In genomic region chr4:184879251-184879650, GRCh38 we compare ENCODE assay signal across 26 cellular contexts.
"Had no signal": no experiment of that assay in that cellular context is flagged by ENCODE, and none has a peak within 500 bp of the region (broad histone marks: within the 10 kb centered on the region; RNA-seq: fewer than 3 reads in every experiment).

No MANE protein-coding gene starts in this region.

- H3K4me3 ChIP-seq: stomach, suprapubic skin, testis, thoracic aorta, thyroid gland, tibial artery, tibial nerve, transverse colon, upper lobe of left lung, uterus, vagina had no signal

- H3K36me3 ChIP-seq: stomach, suprapubic skin, thoracic aorta, thyroid gland, tibial artery, tibial nerve, transverse colon, upper lobe of left lung, uterus, vagina had no signal

- H3K27ac ChIP-seq: stomach, suprapubic skin, testis, thoracic aorta, thyroid gland, tibial artery, tibial nerve, transverse colon, upper lobe of left lung, uterus, vagina had no signal

- H3K27me3 ChIP-seq: stomach, suprapubic skin, testis, thyroid gland, tibial artery, tibial nerve, transverse colon, upper lobe of left lung, uterus, vagina had no signal

- H3K9me3 ChIP-seq: stomach, suprapubic skin, testis, thoracic aorta, thyroid gland, tibial artery, tibial nerve, transverse colon, upper lobe of left lung, uterus, vagina had no signal

- ATAC-seq: stimulated activated effector memory CD8-positive, alpha-beta T cell treated with anti-CD3 and anti-CD28 coated beads, Interleukin-12 subunit alpha, Interleukin-12 subunit beta, amount 100 ng/mL, for 72 hours; stimulated activated memory B cell treated with anti-CD40 and anti-IgM and Interleukin-4, amounts not matched to agents 10 μg/mL and 1 μg/mL and 100 μg/mL, for 72 hours; stimulated activated naive B cell treated with anti-CD40 and anti-IgM and Interleukin-4, amounts not matched to agents 10 μg/mL and 1 μg/mL and 100 μg/mL, for 72 hours; stimulated activated naive CD8-positive, alpha-beta T cell treated with anti-CD3 and anti-CD28 coated beads, Interleukin-15, amount 100 ng/mL, for 72 hours; stimulated activated naive CD8-positive, alpha-beta T cell treated with anti-CD3 and anti-CD28 coated beads, Interleukin-15, Interleukin-2, amounts not matched to agents 100 U/mL and 50 U/mL, for 24 hours had no signal

- DNase-seq: stimulated activated CD4-positive, alpha-beta T cell treated with anti-CD3 and anti-CD28 coated beads, Interleukin-2, amount 100 ng/mL, for 24 hours; stimulated activated CD4-positive, alpha-beta T cell treated with anti-CD3 and anti-CD28 coated beads, Interleukin-2, amount 100 ng/mL, for 48 hours; stimulated activated CD4-positive, alpha-beta T cell treated with anti-CD3 and anti-CD28 coated beads, Interleukin-4, amount 100 ng/mL, for 1 hour; stimulated activated CD4-positive, alpha-beta T cell treated with anti-CD3 and anti-CD28 coated beads, Interleukin-4, amount 100 ng/mL, for 24 hours; stimulated activated CD4-positive, alpha-beta T cell treated with anti-CD3 and anti-CD28 coated beads, Interleukin-4, amount 100 ng/mL, for 4 hours; stimulated activated CD8-positive, alpha-beta memory T cell treated with anti-CD3 and anti-CD28 coated beads, Interleukin-4, amount 100 ng/mL, for 48 hours; stimulated activated naive B cell treated with anti-CD40 and anti-IgM and Interleukin-4, amounts not matched to agents 10 μg/mL and 1 μg/mL and 100 μg/mL, for 72 hours; stimulated activated naive CD4-positive, alpha-beta T cell; stimulated activated naive CD4-positive, alpha-beta T cell treated with Interleukin-2 at 50 U/mL for 16 hours; stimulated activated naive CD8-positive, alpha-beta T cell treated with anti-CD3 and anti-CD28 coated beads, Interleukin-15, amount 100 ng/mL, for 72 hours; stimulated activated naive CD8-positive, alpha-beta T cell treated with anti-CD3 and anti-CD28 coated beads, Interleukin-15, Interleukin-2, amounts not matched to agents 100 U/mL and 50 U/mL, for 24 hours; stomach; substantia nigra; testis; thyroid gland; tibial artery; transverse colon; trophoblast cell; upper lobe of left lung; uterus had no signal

- H3K4me1 ChIP-seq: stomach, suprapubic skin, testis, thyroid gland, tibial artery, tibial nerve, transverse colon, upper lobe of left lung, uterus, vagina had no signal
